In genomic region chr4:154640999-154641398, GRCh38 we compare ENCODE assay signal across 32 cellular contexts. TPM values are rescaled to one million over a fixed set of nuclear protein-coding genes. Genes with fewer than 3 reads are reported as not detected.
"Had no signal": no experiment of that assay in that cellular context is flagged by ENCODE, and none has a peak within 500 bp of the region (broad histone marks: within the 10 kb centered on the region; RNA-seq: fewer than 3 reads in every experiment).

No MANE protein-coding gene starts in this region.

- H3K4me1 Mint-ChIP-seq: immature natural killer cell; naive B cell; natural killer cell; neural progenitor cell; stimulated activated memory B cell treated with anti-CD40 and anti-IgM and Interleukin-4, amounts not matched to agents 10 μg/mL and 1 μg/mL and 100 μg/mL, for 72 hours; stimulated activated naive CD8-positive, alpha-beta T cell treated with anti-CD3 and anti-CD28 coated beads, Interleukin-15, amount 100 ng/mL, for 72 hours had no signal

- H3K27me3 ChIP-seq: left lung, neural progenitor cell, neutrophil, right atrium auricular region, right lobe of liver, tibial nerve, vagina had no signal

- H3K4me3 ChIP-seq: left lung, lower lobe of right lung, neural progenitor cell, right atrium auricular region, right lobe of liver, smooth muscle cell, tibial nerve, vagina had no signal

- H3K4me1 ChIP-seq: left lung, lower lobe of right lung, neural progenitor cell, parathyroid adenoma, right atrium auricular region, right lobe of liver, tibial nerve, vagina had no signal

- DNase-seq: immature natural killer cell; kidney; left colon; left lung; lower lobe of right lung; mammary epithelial cell; mesenchymal stem cell; naive B cell; natural killer cell; nephron progenitor cell; occipital lobe; right lobe of liver; stimulated activated CD4-positive, alpha-beta T cell treated with anti-CD3 and anti-CD28 coated beads, Interleukin-1b, Interleukin-23, amount 100 ng/mL, for 48 hours; stimulated activated CD4-positive, alpha-beta T cell treated with anti-CD3 and anti-CD28 coated beads, Interleukin-2, amount 100 ng/mL, for 48 hours; stimulated activated CD4-positive, alpha-beta T cell treated with anti-CD3 and anti-CD28 coated beads, Interleukin-4, amount 100 ng/mL, for 4 hours; stimulated activated CD8-positive, alpha-beta memory T cell treated with anti-CD3 and anti-CD28 coated beads, Interleukin-4, amount 100 ng/mL, for 48 hours; stimulated activated naive CD4-positive, alpha-beta T cell treated with Interleukin-2 at 50 U/mL for 16 hours; stimulated activated naive CD8-positive, alpha-beta T cell treated with anti-CD3 and anti-CD28 coated beads, Interleukin-15, amount 100 ng/mL, for 72 hours; substantia nigra had no signal

- H3K4me3 Mint-ChIP-seq: immature natural killer cell; naive B cell; natural killer cell; nephron progenitor cell; neural progenitor cell; stimulated activated memory B cell treated with anti-CD40 and anti-IgM and Interleukin-4, amounts not matched to agents 10 μg/mL and 1 μg/mL and 100 μg/mL, for 72 hours; stimulated activated naive CD8-positive, alpha-beta T cell treated with anti-CD3 and anti-CD28 coated beads, Interleukin-15, amount 100 ng/mL, for 72 hours; type B pancreatic cell had no signal

- H3K36me3 ChIP-seq: left lung, lower lobe of right lung, neural progenitor cell, neutrophil, right atrium auricular region, right lobe of liver, tibial nerve, vagina had no signal

- H3K9ac ChIP-seq: neural progenitor cell, parathyroid adenoma had no signal

- H3K9me3 Mint-ChIP-seq: natural killer cell; neural progenitor cell; stimulated activated naive CD8-positive, alpha-beta T cell treated with anti-CD3 and anti-CD28 coated beads, Interleukin-15, amount 100 ng/mL, for 72 hours; type B pancreatic cell had no signal

- H3K27ac Mint-ChIP-seq: immature natural killer cell; naive B cell; natural killer cell; nephron progenitor cell; neural progenitor cell; stimulated activated memory B cell treated with anti-CD40 and anti-IgM and Interleukin-4, amounts not matched to agents 10 μg/mL and 1 μg/mL and 100 μg/mL, for 72 hours; stimulated activated naive CD8-positive, alpha-beta T cell treated with anti-CD3 and anti-CD28 coated beads, Interleukin-15, amount 100 ng/mL, for 72 hours; type B pancreatic cell had no signal

- H3K79me2 ChIP-seq: parathyroid adenoma had no signal

- H3K4me2 ChIP-seq: neural progenitor cell, smooth muscle cell had no signal

- H3K36me3 Mint-ChIP-seq: immature natural killer cell; naive B cell; natural killer cell; neural progenitor cell; stimulated activated memory B cell treated with anti-CD40 and anti-IgM and Interleukin-4, amounts not matched to agents 10 μg/mL and 1 μg/mL and 100 μg/mL, for 72 hours; type B pancreatic cell had no signal

- H3K27ac ChIP-seq: left lung, lower lobe of right lung, neural progenitor cell, neutrophil, parathyroid adenoma, right atrium auricular region, right lobe of liver, tibial nerve, vagina had no signal

- H2AFZ ChIP-seq: neural progenitor cell, parathyroid adenoma had no signal

- H3K9me3 ChIP-seq: left lung, lower lobe of right lung, neutrophil, right atrium auricular region, right lobe of liver, tibial nerve, vagina had no signal

RNA-seq across cellular contexts. Expression of gene FGG, which starts 28.5 kb away (rescaled TPM):
- total RNA-seq: left colon, mononuclear cell, natural killer cell, osteocyte, pulmonary artery endothelial cell, right atrium auricular region, smooth muscle cell, temporal lobe, tibial nerve, vagina had no signal

RNA-seq across cellular contexts. Expression of gene FGA, which starts 50.5 kb away (rescaled TPM):
- total RNA-seq: left colon, mammary epithelial cell, mononuclear cell, natural killer cell, osteocyte, pulmonary artery endothelial cell, right atrium auricular region, temporal lobe, vagina had no signal
